ENCODE assay signal across 8 cellular contexts in genomic region chr3:152183473-152183872, GRCh38.
A peak's percentile ranks its signal among the peaks of the same experiment; 100 is the strongest.
DNase-seq lines count a peak whose midpoint lies in the region; ATAC-seq and TF ChIP-seq lines count a peak whose summit lies in the region.

No MANE protein-coding gene starts in this region.

- peaks cover 53% of the 10 kb centered on the region for H3K4me1 Mint-ChIP-seq in activated naive CD8-positive, alpha-beta T cell treated with anti-CD3 and anti-CD28 coated beads for 36 hours

- H3K36me3 ChIP-seq in Peyer's patch, result no peaks in the 10 kb centered on the region

- TF ChIP-seq POLR2A in Peyer's patch (IDR thresholded peaks at IDR 0.05), result no peak

- peak; percentile 17 to 67 (median 47) for TF ChIP-seq CTCF in Peyer's patch (IDR thresholded peaks at IDR 0.05)

- peak overlapping the region; percentile 57 for H3K27ac Mint-ChIP-seq in activated naive CD8-positive, alpha-beta T cell treated with anti-CD3 and anti-CD28 coated beads for 36 hours

- DNase-seq in Right ventricle myocardium inferior (ENCODE audit: missing footprints), result no peak
- no peak for DNase-seq in cardiac septum (ENCODE audit: low spot score)
- peak in 2 of 3 donors; percentile 54 to 76 for DNase-seq in Peyer's patch
- peak; percentile 45 for DNase-seq in activated naive CD8-positive, alpha-beta T cell treated with anti-CD3 and anti-CD28 coated beads for 36 hours
- DNase-seq in islet precursor cell, result peak; percentile 58
- DNase-seq in stimulated activated CD8-positive, alpha-beta memory T cell treated with anti-CD3 and anti-CD28 coated beads, Interleukin-2, amount 100 ng/mL, for 1 hour (ENCODE audit: low read depth in 2 of 2), result peak; percentile 14 to 27
- no peak for DNase-seq in T1000 (lab: John Stamatoyannopoulos, UW)

- intact Hi-C loops in Right ventricle myocardium inferior (cut with DNase I), result loop anchor here (2.0 to 10.0 kb wide), 3 partner anchors 109 to 289 kb away; no protein-coding TSS in a partner anchor
- intact Hi-C loops in cardiac septum (cut with DNase I), result loop anchor here (2.0 to 5.0 kb wide), 2 partner anchors 84 to 261 kb away; partner anchors contain the start of gene MBNL1

- H3K27ac ChIP-seq in Peyer's patch, result no peak overlapping the region

- H3K36me3 Mint-ChIP-seq in activated naive CD8-positive, alpha-beta T cell treated with anti-CD3 and anti-CD28 coated beads for 36 hours, result no peaks in the 10 kb centered on the region

- H3K4me3 Mint-ChIP-seq in activated naive CD8-positive, alpha-beta T cell treated with anti-CD3 and anti-CD28 coated beads for 36 hours, result no peak overlapping the region

- H3K9me3 Mint-ChIP-seq in activated naive CD8-positive, alpha-beta T cell treated with anti-CD3 and anti-CD28 coated beads for 36 hours, result no peaks in the 10 kb centered on the region

- no peaks in the 10 kb centered on the region for H3K27me3 Mint-ChIP-seq in activated naive CD8-positive, alpha-beta T cell treated with anti-CD3 and anti-CD28 coated beads for 36 hours

- H3K27me3 ChIP-seq in Peyer's patch, result no peaks in the 10 kb centered on the region

- ATAC-seq in Right ventricle myocardium inferior, result peak; percentile 76
- ATAC-seq in HG03103 (IDR thresholded peaks at IDR 0.05; ENCODE audit: low read depth, unreplicated experiment), result peak; percentile 56

- H3K4me3 ChIP-seq in Peyer's patch, result no peak overlapping the region

- no peaks in the 10 kb centered on the region for H3K9me3 ChIP-seq in Peyer's patch

- no peaks in the 10 kb centered on the region for H3K4me1 ChIP-seq in Peyer's patch

Comparison
In these comparisons a context has a peak if more than half of its experiments do, and no peak if none do; other contexts are left out.
1. DNase-seq: peak in Peyer's patch (2 of 3), activated naive CD8-positive, alpha-beta T cell treated with anti-CD3 and anti-CD28 coated beads for 36 hours (single experiment), islet precursor cell (single experiment) and stimulated activated CD8-positive, alpha-beta memory T cell treated with anti-CD3 and anti-CD28 coated beads, Interleukin-2, amount 100 ng/mL, for 1 hour (2 of 2); none in Right ventricle myocardium inferior (single experiment), cardiac septum (single experiment) and T1000 (single experiment).